Comparison of ENCODE assay signal across 17 cellular contexts in the genomic region with DNA sequence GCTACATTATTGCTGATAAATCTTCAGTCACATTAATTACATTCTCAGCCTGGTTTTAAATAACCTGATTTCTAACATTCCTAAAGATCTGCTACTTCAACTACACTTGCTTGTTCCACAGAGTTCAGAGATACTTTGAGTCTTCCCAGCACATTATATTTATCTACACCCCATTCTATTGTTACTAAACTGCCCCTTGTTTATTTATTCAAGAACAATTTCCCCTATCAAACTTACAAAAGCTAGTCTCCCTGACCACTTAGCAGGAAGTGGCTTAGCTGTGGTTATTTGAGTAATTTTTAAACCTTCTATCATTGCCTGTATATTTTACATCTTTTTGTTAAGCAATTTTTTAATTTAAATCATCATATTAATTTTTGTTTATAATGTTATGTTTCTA.
DNase-seq lines count a peak whose midpoint lies in the region; ATAC-seq, FAIRE-seq and TF ChIP-seq lines count a peak whose summit lies in the region.
"Had no signal": no experiment of that assay in that cellular context is flagged by ENCODE, and none has a peak within 500 bp of the region (broad histone marks: within the 10 kb centered on the region; RNA-seq: fewer than 3 reads in every experiment).

No MANE protein-coding gene starts in this region.

- H3K27me3 Mint-ChIP-seq in astrocyte (ENCODE audit: low read depth, unreplicated experiment), result no peaks in the 10 kb centered on the region
- H3K27me3 Mint-ChIP-seq: T-helper 17 cell had no signal

- H3K4me3 Mint-ChIP-seq in astrocyte (ENCODE audit: unreplicated experiment), result no peak overlapping the region
- H3K4me3 Mint-ChIP-seq: CD14-positive monocyte, T-helper 17 cell had no signal

- no peak for ATAC-seq in GM18502 (IDR thresholded peaks at IDR 0.05; ENCODE audit: poor library complexity, unreplicated experiment)
- ATAC-seq: K562, T-helper 17 cell had no signal

- no peaks in the 10 kb centered on the region for H3K79me2 ChIP-seq in astrocyte (ENCODE audit: insufficient read depth, low read length)

- no peaks in the 10 kb centered on the region for H3K36me3 ChIP-seq in astrocyte (ENCODE audit: insufficient read depth, low read length)

- H3K4me1 Mint-ChIP-seq in astrocyte (ENCODE audit: low read depth, unreplicated experiment), result peaks cover 4% of the 10 kb centered on the region
- H3K4me1 Mint-ChIP-seq: CD14-positive monocyte, T-helper 17 cell had no signal

- H3K27ac Mint-ChIP-seq in astrocyte (ENCODE audit: unreplicated experiment), result no peak overlapping the region
- H3K27ac Mint-ChIP-seq: CD14-positive monocyte, T-helper 17 cell had no signal

- H3K4me1 ChIP-seq in astrocyte (ENCODE audit: insufficient read depth, low read length), result no peaks in the 10 kb centered on the region

- no peaks in the 10 kb centered on the region for H4K20me1 ChIP-seq in astrocyte (ENCODE audit: insufficient read depth, low read length)

- FAIRE-seq in astrocyte (lab: Jason Lieb, UNC), result no peak
- FAIRE-seq: A204.1, GM19239, K562 had no signal

- DNase-seq in AML-193 (lab: John Stamatoyannopoulos, UW) (peak; percentile 32 to 38), HCEC 1CT (peak; percentile 30), NCI-H748 (lab: John Stamatoyannopoulos, UW; ENCODE audit: unreplicated experiment) (peak; percentile 19), astrocyte (ENCODE audit: low read depth) (peak; percentile 0), inferior parietal cortex (ENCODE audit: extremely low spot score) (no peak), anterior cingulate cortex (lab: John Stamatoyannopoulos, UW) (no peak), GM20000 (ENCODE audit: low spot score) (no peak)
- DNase-seq: GM23248, NCI-H187, NCI-H446, NCI-H82, T-helper 17 cell had no signal

- no peak overlapping the region for H3K9ac ChIP-seq in astrocyte (ENCODE audit: low read length)
- H3K9ac ChIP-seq: GM23248 had no signal

- no peaks in the 10 kb centered on the region for H3K9me3 ChIP-seq in astrocyte (ENCODE audit: insufficient read depth, low read depth, low read length)

- no peaks in the 10 kb centered on the region for H3K36me3 Mint-ChIP-seq in astrocyte (ENCODE audit: low read depth, unreplicated experiment)
- H3K36me3 Mint-ChIP-seq: CD14-positive monocyte had no signal

- no peak overlapping the region for H3K4me2 ChIP-seq in astrocyte (ENCODE audit: low read length)

- H3K27ac ChIP-seq in astrocyte (ENCODE audit: low read depth, low read length), result no peak overlapping the region
- H3K27ac ChIP-seq: GM23248 had no signal

- TF ChIP-seq CTCF in astrocyte (IDR thresholded peaks at IDR 0.05; ENCODE audit: insufficient read depth, low read depth, low read length), result no peak
- TF ChIP-seq CTCF in GM20000 (IDR thresholded peaks at IDR 0.05; ENCODE audit: extremely low read depth, missing control alignments), result no peak

- H3K9me3 Mint-ChIP-seq in astrocyte (ENCODE audit: unreplicated experiment), result peaks cover 3% of the 10 kb centered on the region

- no peak overlapping the region for H3K4me3 ChIP-seq in astrocyte (ENCODE audit: insufficient read depth, low read depth, low read length)
- H3K4me3 ChIP-seq: GM23248, K562 had no signal

- no peaks in the 10 kb centered on the region for H3K27me3 ChIP-seq in astrocyte (ENCODE audit: insufficient read depth, low read length)

- H2AFZ ChIP-seq in astrocyte (ENCODE audit: low read depth, low read length), result no peak overlapping the region
- H2AFZ ChIP-seq: GM23248 had no signal

Comparison
In these comparisons a context has a peak if more than half of its experiments do, and no peak if none do; other contexts are left out.
1. DNase-seq: peak in AML-193 (2 of 2), HCEC 1CT (single experiment), NCI-H748 (single experiment) and astrocyte (single experiment); none in inferior parietal cortex (single experiment), anterior cingulate cortex (0 of 58) and GM20000 (single experiment).